8 cellular contexts compared by ENCODE assay signal in the genomic region with DNA sequence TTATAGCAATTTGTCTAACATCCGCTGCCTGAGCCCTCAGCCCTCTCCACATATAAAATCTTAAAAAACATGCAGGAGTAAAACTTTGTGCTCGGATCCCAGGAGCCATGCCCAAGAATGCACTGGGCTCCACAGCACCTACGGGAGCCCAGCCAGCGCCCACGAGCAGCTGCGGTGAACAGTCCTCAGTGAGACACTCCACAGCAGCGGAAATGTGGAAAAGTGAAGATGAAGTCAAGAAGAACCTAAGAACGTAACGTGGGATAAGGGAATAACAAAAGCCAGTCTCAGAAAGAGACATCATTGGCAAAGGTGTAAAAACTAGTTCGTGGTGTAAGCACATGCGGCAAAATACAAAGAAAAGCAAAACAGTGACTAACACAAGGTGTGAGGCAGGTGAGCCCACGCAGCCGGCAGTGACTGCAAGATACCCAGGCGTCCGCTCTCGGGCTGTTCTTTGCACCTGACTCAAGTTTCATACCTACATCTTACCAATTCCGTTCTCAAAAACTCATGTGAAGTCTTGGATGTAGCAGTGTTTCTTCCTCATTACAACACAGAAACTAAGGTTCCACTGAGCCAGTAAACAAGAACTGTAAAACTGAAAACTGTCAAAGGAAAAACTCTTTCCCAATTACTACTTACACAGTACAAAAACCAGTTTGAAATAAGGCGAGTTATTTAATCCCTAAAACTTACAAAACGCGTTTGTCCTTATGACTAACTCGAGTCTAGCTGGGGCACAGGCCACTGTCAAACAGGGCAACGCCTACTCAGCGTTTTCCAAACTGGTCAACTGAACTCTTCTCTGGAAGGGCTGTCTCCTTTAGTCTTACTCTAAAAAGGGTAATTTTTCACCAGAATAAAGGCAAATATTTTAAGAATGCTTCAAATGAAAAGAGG. TPM values are rescaled to one million over a fixed set of nuclear protein-coding genes. Genes with fewer than 3 reads are reported as not detected.
DNase-seq lines count a peak whose midpoint lies in the region; ATAC-seq and TF ChIP-seq lines count a peak whose summit lies in the region.

No MANE protein-coding gene starts in this region.

- 69 to 70% methylated on average over 23 of the region's 23 CpGs for WGBS in ectodermal cell, 2 experiments
- 89% methylated on average over 23 of the region's 23 CpGs for WGBS in thymus

- H3K4me1 ChIP-seq in ectodermal cell (ENCODE audit: control insufficient read depth, insufficient read depth, low read length): peaks cover 13% of the 10 kb centered on the region
- H3K4me1 ChIP-seq in thymus (ENCODE audit: control insufficient read depth, insufficient read depth, low read length): peaks cover 9% of the 10 kb centered on the region

- peaks cover 58% of the 10 kb centered on the region for H3K4me1 Mint-ChIP-seq in neural crest cell

- peaks cover 10% of the 10 kb centered on the region for H3K9me3 Mint-ChIP-seq in neural crest cell

- H3K27ac Mint-ChIP-seq in neural crest cell (ENCODE audit: unreplicated experiment): peak overlapping the region; percentile 87

- H3K9me3 ChIP-seq in ectodermal cell (ENCODE audit: control insufficient read depth, low read length): no peaks in the 10 kb centered on the region
- peaks cover 1% of the 10 kb centered on the region for H3K9me3 ChIP-seq in thymus (ENCODE audit: control insufficient read depth)

- peaks cover 11% of the 10 kb centered on the region for H3K36me3 ChIP-seq in ectodermal cell (ENCODE audit: control insufficient read depth, insufficient read depth, low read length)
- no peaks in the 10 kb centered on the region for H3K36me3 ChIP-seq in thymus (ENCODE audit: control insufficient read depth, insufficient read depth)

- peaks cover 3% of the 10 kb centered on the region for H3K27me3 Mint-ChIP-seq in neural crest cell (ENCODE audit: low read depth)

- peaks cover 35% of the 10 kb centered on the region for H3K36me3 Mint-ChIP-seq in neural crest cell (ENCODE audit: low read depth)

- TF ChIP-seq CTCF in neural crest cell (conservative IDR thresholded peaks at IDR 0.05): no peak

- H3K27ac ChIP-seq in ectodermal cell (ENCODE audit: insufficient read depth, low read depth, low read length, poor library complexity, severe bottlenecking): no peak overlapping the region
- H3K27ac ChIP-seq in thymus (ENCODE audit: low read depth): peak overlapping the region; percentile 1

- H3K27me3 ChIP-seq in ectodermal cell (ENCODE audit: control insufficient read depth, insufficient read depth, low read length, poor library complexity, severe bottlenecking) (no peaks in the 10 kb centered on the region), thymus (ENCODE audit: control insufficient read depth, insufficient read depth) (no peaks in the 10 kb centered on the region)

- ATAC-seq in HG02852 (IDR thresholded peaks at IDR 0.05; ENCODE audit: unreplicated experiment) (no peak), HG03139 (IDR thresholded peaks at IDR 0.05; ENCODE audit: unreplicated experiment) (no peak)

- peak overlapping the region; percentile 90 for H3K4me3 ChIP-seq in ectodermal cell (ENCODE audit: insufficient read depth, low read depth, low read length)
- no peak overlapping the region for H3K4me3 ChIP-seq in thymus (ENCODE audit: low read length)

- DNase-seq in NCI-H510A treated with DMSO at 0.1 percent for 48 hours (lab: John Stamatoyannopoulos, UW) (peak; percentile 58), NCI-H510A (lab: John Stamatoyannopoulos, UW) (no peak), neural crest cell (ENCODE audit: low read depth, low spot score) (no peak)
- DNase-seq in activated CD4-positive, alpha-beta T cell treated with anti-CD3 and anti-CD28 coated beads for 1 hour: peak; percentile 34

- H3K4me3 Mint-ChIP-seq in neural crest cell: peak overlapping the region; percentile 96

RNA-seq across cellular contexts. Expression of a gene that starts 1.7 kb away (rescaled TPM):
- polyA plus RNA-seq in ectodermal cell (2013, experiment 1 of 4): 38.2 TPM
- polyA plus RNA-seq in ectodermal cell (2013, experiment 2 of 4): 44.3 TPM
- 27.8 TPM for polyA plus RNA-seq in ectodermal cell (2013, experiment 3 of 4)
- 32.2 TPM for polyA plus RNA-seq in ectodermal cell (2013, experiment 4 of 4)
- total RNA-seq in neural crest cell: 79.3 and 80.8 TPM in 2 replicates
- 9.9 TPM for polyA plus RNA-seq in thymus

RNA-seq across cellular contexts. Expression of a gene that starts 55.5 kb away (rescaled TPM):
- polyA plus RNA-seq in ectodermal cell (2013, experiment 1 of 4): 55.5 TPM
- polyA plus RNA-seq in ectodermal cell (2013, experiment 2 of 4): 51.5 TPM
- polyA plus RNA-seq in ectodermal cell (2013, experiment 3 of 4): 43.8 TPM
- 44.3 TPM for polyA plus RNA-seq in ectodermal cell (2013, experiment 4 of 4)
- total RNA-seq in neural crest cell: 49.3 and 51.9 TPM in 2 replicates
- polyA plus RNA-seq in thymus: 73.6 TPM

Comparison
In these comparisons a context has a peak if more than half of its experiments do, and no peak if none do; other contexts are left out.
1. DNase-seq: peak in NCI-H510A treated with DMSO at 0.1 percent for 48 hours (single experiment) and activated CD4-positive, alpha-beta T cell treated with anti-CD3 and anti-CD28 coated beads for 1 hour (single experiment); none in NCI-H510A (single experiment) and neural crest cell (single experiment).